24 cellular contexts compared by ENCODE assay signal in the genomic region with DNA sequence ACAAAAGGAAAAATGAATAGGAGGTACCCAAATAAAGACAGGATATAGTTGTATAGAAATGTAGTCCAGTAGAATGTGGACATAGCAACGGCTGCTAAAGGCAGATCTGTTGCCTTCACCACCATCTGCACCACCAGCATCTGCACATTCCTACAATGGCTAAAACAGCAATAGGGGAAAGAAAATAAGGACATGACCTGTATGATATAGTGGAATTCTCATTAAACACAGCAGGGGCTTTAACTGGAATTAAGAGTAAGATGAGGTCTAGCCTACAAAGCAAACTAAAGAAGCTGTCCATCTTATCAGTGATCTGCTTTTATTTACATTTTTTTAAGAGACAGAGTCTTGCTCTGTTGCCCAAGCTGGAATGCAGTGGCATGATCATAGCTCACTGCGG.
"Had no signal": no experiment of that assay in that cellular context is flagged by ENCODE, and none has a peak within 500 bp of the region (broad histone marks: within the 10 kb centered on the region; RNA-seq: fewer than 3 reads in every experiment).

No MANE protein-coding gene starts in this region.

- H3K27me3 ChIP-seq: pancreas, right atrium auricular region, right lobe of liver, sigmoid colon, thyroid gland, tibial nerve, upper lobe of right lung, uterus had no signal

- DNase-seq: naive thymus-derived CD4-positive, alpha-beta T cell; natural killer cell; nephron progenitor cell; occipital lobe; pancreas; retina; right lobe of liver; sigmoid colon; small intestine; stimulated activated CD4-positive, alpha-beta T cell treated with anti-CD3 and anti-CD28 coated beads, Interleukin-15, amount 100 ng/mL, for 24 hours; stimulated activated CD4-positive, alpha-beta T cell treated with anti-CD3 and anti-CD28 coated beads, Interleukin-2, amount 100 ng/mL, for 24 hours; stimulated activated CD4-positive, alpha-beta T cell treated with anti-CD3 and anti-CD28 coated beads, Interleukin-2, amount 100 ng/mL, for 48 hours; stimulated activated CD4-positive, alpha-beta T cell treated with anti-CD3 and anti-CD28 coated beads, Interleukin-4, amount 100 ng/mL, for 24 hours; stimulated activated naive B cell treated with anti-CD40 and anti-IgM and Interleukin-4, amounts not matched to agents 10 μg/mL and 1 μg/mL and 100 μg/mL, for 72 hours; stimulated activated naive CD4-positive, alpha-beta T cell treated with Interleukin-2 at 50 U/mL for 16 hours; stomach; thyroid gland; upper lobe of right lung; uterus had no signal

- H3K4me3 ChIP-seq: pancreas, prostate gland, right atrium auricular region, right lobe of liver, sigmoid colon, stomach, thoracic aorta, thyroid gland, tibial nerve, upper lobe of right lung, uterus had no signal

- H3K9me3 ChIP-seq: pancreas, prostate gland, right atrium auricular region, right lobe of liver, sigmoid colon, stomach, thoracic aorta, thyroid gland, tibial nerve, upper lobe of right lung, uterus had no signal

- ATAC-seq: naive thymus-derived CD4-positive, alpha-beta T cell; natural killer cell; stimulated activated effector memory CD8-positive, alpha-beta T cell treated with anti-CD3 and anti-CD28 coated beads, Interleukin-12 subunit alpha, Interleukin-12 subunit beta, amount 100 ng/mL, for 72 hours; stimulated activated naive B cell treated with anti-CD40 and anti-IgM and Interleukin-4, amounts not matched to agents 10 μg/mL and 1 μg/mL and 100 μg/mL, for 72 hours; upper lobe of right lung had no signal

- H3K4me1 ChIP-seq: pancreas, prostate gland, right lobe of liver, sigmoid colon, thyroid gland, upper lobe of right lung, uterus had no signal

- H3K36me3 ChIP-seq: pancreas, prostate gland, right atrium auricular region, right lobe of liver, sigmoid colon, stomach, thoracic aorta, thyroid gland, tibial nerve, upper lobe of right lung, uterus had no signal

- H3K27ac ChIP-seq: pancreas, prostate gland, right atrium auricular region, right lobe of liver, sigmoid colon, stomach, thoracic aorta, thyroid gland, tibial nerve, upper lobe of right lung, uterus had no signal
